In the genomic region with DNA sequence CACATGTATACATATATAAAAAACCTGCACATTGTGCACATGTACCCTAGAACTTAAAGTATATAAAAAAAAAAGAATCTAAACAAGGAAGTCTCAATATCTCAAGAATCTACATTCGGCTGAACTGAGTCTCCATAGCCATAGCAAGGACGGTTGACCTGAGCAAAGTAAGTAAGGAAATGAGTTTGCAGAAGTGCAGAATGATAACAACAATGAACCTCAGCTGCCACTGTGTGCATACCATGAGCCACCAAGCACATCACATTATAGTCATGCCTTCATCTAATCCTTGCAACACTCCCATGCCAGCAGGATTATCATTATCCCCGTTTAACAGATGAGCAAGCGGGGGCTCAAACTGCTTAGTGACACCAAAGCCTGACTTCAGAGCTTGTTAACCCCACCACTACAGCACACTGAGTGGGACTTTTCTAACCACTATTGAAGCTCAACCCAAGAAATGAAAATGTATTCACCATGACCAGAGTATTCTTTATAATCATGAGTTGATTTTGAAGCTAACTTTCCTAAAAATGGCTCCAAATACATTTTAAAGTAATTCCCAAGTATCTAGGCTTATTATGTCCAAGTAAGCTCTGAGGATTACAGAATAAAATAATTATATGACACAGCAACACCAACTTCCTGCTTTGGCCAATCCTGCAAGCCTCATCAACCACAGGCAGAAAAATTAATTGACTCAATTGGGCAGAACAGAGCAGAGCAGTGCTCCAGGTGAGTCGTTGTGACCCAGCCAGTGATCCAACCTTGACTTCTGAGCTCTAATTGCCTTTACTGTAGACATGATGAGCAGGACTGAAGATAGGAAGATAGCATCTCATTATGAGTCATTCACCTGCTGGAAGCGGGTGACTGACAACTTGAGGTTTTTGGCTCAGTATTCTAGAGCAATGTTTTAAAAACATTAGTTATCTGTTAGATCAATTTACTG, we compare ENCODE assay signal across 1 cellular context.
A peak's percentile ranks its signal among the peaks of the same experiment; 100 is the strongest.
TF ChIP-seq lines count a peak whose summit lies in the region.

No MANE protein-coding gene starts in this region.

TF ChIP-seq in HepG2, 621 proteins besides CTCF, POLR2A, EP300 and RAD21 (continued from another document):
- TF ChIP-seq, protein P1, sequence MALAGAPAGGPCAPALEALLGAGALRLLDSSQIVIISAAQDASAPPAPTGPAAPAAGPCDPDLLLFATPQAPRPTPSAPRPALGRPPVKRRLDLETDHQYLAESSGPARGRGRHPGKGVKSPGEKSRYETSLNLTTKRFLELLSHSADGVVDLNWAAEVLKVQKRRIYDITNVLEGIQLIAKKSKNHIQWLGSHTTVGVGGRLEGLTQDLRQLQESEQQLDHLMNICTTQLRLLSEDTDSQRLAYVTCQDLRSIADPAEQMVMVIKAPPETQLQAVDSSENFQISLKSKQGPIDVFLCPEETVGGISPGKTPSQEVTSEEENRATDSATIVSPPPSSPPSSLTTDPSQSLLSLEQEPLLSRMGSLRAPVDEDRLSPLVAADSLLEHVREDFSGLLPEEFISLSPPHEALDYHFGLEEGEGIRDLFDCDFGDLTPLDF (CRISPR knock-in tag; IDR thresholded peaks at IDR 0.05), result no peak
- TF ChIP-seq RNF2 (conservative IDR thresholded peaks at IDR 0.05; ENCODE audit: low read depth) (no peak), CREB1 (IDR thresholded peaks at IDR 0.05) (no peak), CREB1 (CRISPR knock-in tag; IDR thresholded peaks at IDR 0.05) (no peak), FOSL2 (CRISPR knock-in tag; IDR thresholded peaks at IDR 0.05) (0 out of 2 replicates have a peak, but pooled peaks have one; percentile 23)
